Comparison of ENCODE assay signal across 2 cellular contexts in the genomic region with DNA sequence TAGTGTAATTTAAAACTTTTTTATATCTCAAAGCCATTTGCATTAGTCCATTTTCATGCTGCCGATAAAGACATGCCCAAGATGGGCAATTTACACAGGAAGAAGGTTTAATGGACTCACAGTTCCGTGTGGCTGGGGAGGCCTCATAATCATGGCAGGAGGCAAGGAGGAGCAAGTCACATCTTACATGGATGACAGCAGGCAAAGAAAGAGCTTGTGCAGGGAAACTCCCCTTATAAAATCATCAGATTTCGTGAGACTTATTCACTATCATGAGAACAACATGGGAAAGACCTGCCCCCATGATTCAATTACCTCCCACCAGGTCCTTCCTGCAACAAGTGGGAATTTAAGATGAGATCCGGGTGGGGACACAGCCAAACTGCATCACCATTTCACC. TPM values are rescaled to one million over a fixed set of nuclear protein-coding genes. Genes with fewer than 3 reads are reported as not detected.
"Had no signal": no experiment of that assay in that cellular context is flagged by ENCODE, and none has a peak within 500 bp of the region (broad histone marks: within the 10 kb centered on the region; RNA-seq: fewer than 3 reads in every experiment).

No MANE protein-coding gene starts in this region.

RNA-seq across cellular contexts. Expression of a gene that starts 2.8 kb away (rescaled TPM):
- total RNA-seq: mononuclear cell had no signal
- polyA plus RNA-seq: immature natural killer cell had no signal
